Comparison of ENCODE assay signal across 8 cellular contexts in the genomic region with DNA sequence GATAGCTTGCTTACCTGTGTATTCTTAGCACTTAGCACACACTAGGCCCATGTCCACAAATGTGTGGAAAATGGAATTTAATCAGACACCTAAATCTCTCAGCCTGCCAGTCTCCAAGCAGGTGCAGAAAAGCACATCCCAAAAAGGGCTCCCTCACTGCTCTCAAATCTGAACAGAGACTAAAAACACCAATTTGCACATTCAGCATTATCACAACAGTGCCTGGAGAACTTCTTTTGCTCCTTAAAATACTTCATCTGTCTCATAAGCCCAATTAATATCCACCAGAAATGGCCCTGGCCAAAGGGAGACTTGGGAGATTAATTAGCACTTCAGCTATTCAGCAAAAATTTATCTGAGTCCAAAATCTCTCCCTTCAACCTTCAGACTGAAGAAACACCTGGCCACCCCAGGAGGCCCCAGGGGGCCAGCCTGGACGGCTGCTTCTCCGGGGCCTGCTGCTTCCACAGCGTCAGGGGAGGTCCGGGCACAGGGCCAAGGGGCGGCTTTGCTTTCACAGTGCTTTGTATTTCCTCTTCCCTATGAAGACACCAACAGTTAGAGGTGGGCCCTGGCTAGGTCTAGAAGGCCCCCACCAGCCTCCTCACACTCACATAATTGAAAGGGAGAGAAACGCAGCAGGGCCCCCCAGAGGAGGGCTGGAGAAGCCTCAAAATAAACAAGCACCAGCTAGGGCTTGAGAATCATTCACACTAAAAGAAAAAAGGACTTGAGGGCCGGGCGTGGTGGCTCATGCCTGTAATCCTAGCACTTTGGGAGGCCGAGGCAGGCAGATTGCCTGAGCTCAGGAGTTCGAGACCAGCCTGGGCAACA. TPM values are rescaled to one million over a fixed set of nuclear protein-coding genes. Genes with fewer than 3 reads are reported as not detected.
DNase-seq lines count a peak whose midpoint lies in the region; ATAC-seq and TF ChIP-seq lines count a peak whose summit lies in the region.

No MANE protein-coding gene starts in this region.

- no peak overlapping the region for H3K9ac ChIP-seq in endodermal cell (ENCODE audit: extremely low read depth, low read length, poor library complexity, severe bottlenecking)

- H3K4me1 ChIP-seq in endodermal cell (ENCODE audit: control insufficient read depth, insufficient read depth, low read length) (peaks cover 20% of the 10 kb centered on the region), psoas muscle (no peaks in the 10 kb centered on the region)

- no peaks in the 10 kb centered on the region for H3K9me3 ChIP-seq in endodermal cell (ENCODE audit: control insufficient read depth, low read length)
- no peaks in the 10 kb centered on the region for H3K9me3 ChIP-seq in psoas muscle

- WGBS in endodermal cell (ENCODE audit: insufficient coverage in 1 of 2, insufficient read length in 1 of 2), 2 experiments: 40 to 67% methylated on average over 2 to 10 of the region's 10 CpGs
- 36 to 50% (median 43%) methylated on average over 10 of the region's 10 CpGs for WGBS in psoas muscle, 3 donors

- H3K27ac Mint-ChIP-seq in endodermal cell: no peak overlapping the region

- H3K27me3 Mint-ChIP-seq in endodermal cell (ENCODE audit: insufficient read depth): peaks cover 46% of the 10 kb centered on the region

- peaks cover 36% of the 10 kb centered on the region for H3K4me1 Mint-ChIP-seq in endodermal cell

- no peaks in the 10 kb centered on the region for H3K36me3 ChIP-seq in endodermal cell (ENCODE audit: control insufficient read depth, insufficient read depth, low read length)
- no peaks in the 10 kb centered on the region for H3K36me3 ChIP-seq in psoas muscle (ENCODE audit: insufficient read depth in 1 of 2, low read depth in 1 of 2)

- H3K9me3 Mint-ChIP-seq in endodermal cell: no peaks in the 10 kb centered on the region

- H3K27me3 ChIP-seq in endodermal cell (ENCODE audit: control insufficient read depth, insufficient read depth, low read length, poor library complexity, severe bottlenecking) (no peaks in the 10 kb centered on the region), psoas muscle (ENCODE audit: insufficient read depth in 3 of 3, low read length in 2 of 3) (no peaks in the 10 kb centered on the region)

- no peak overlapping the region for H3K27ac ChIP-seq in endodermal cell (ENCODE audit: low read depth, low read length)
- H3K27ac ChIP-seq in psoas muscle: no peak overlapping the region

- intact Hi-C loops in psoas muscle (cut with DNase I): no loop called here

- H3K4me3 ChIP-seq in endodermal cell (ENCODE audit: low read length): no peak overlapping the region
- no peak overlapping the region for H3K4me3 ChIP-seq in psoas muscle

- no peaks in the 10 kb centered on the region for H3K36me3 Mint-ChIP-seq in endodermal cell (ENCODE audit: low read depth)

- DNase-seq in EL: peak; percentile 70
- peak; percentile 97 for DNase-seq in NCI-H69 (lab: John Stamatoyannopoulos, UW)
- DNase-seq in endodermal cell: peak; percentile 75
- peak; percentile 71 to 80 for DNase-seq in psoas muscle

- ATAC-seq in HG03175 (IDR thresholded peaks at IDR 0.05; ENCODE audit: unreplicated experiment) (peak; percentile 56), psoas muscle (no peak), GM19455 (IDR thresholded peaks at IDR 0.05; ENCODE audit: unreplicated experiment) (no peak), HG03280 (IDR thresholded peaks at IDR 0.05; ENCODE audit: unreplicated experiment) (no peak), GM21619 (IDR thresholded peaks at IDR 0.05; ENCODE audit: unreplicated experiment) (no peak)

- H3K4me3 Mint-ChIP-seq in endodermal cell: no peak overlapping the region

- TF ChIP-seq CTCF in endodermal cell (conservative IDR thresholded peaks at IDR 0.05) (peak; percentile 58), psoas muscle (IDR thresholded peaks at IDR 0.05) (no peak)

RNA-seq across cellular contexts. Expression of a gene that starts 18.0 kb away (rescaled TPM):
- total RNA-seq in endodermal cell (1 to 10 TPM; 3.2 to 5.2 TPM), psoas muscle (1 to 10 TPM in 1 of 4 donors, under 1 TPM in 3; 0.61 to 1.6 (median 0.68) TPM)
- polyA plus RNA-seq in endodermal cell (2013, experiment 1 of 2): 20.3 TPM
- 21.8 TPM for polyA plus RNA-seq in endodermal cell (2013, experiment 2 of 2)
- 1 to 10 TPM in 2 of 3 donors, under 1 TPM in 1; 0.73 to 1.5 (median 1.3) TPM for polyA plus RNA-seq in psoas muscle
